8 cellular contexts compared by ENCODE assay signal in genomic region chr6:33273129-33273923, GRCh38. TPM values are rescaled to one million over a fixed set of nuclear protein-coding genes. Genes with fewer than 3 reads are reported as not detected.
DNase-seq lines count a peak whose midpoint lies in the region; ATAC-seq, FAIRE-seq and TF ChIP-seq lines count a peak whose summit lies in the region.

No MANE protein-coding gene starts in this region.

- no peaks in the 10 kb centered on the region for H3K27me3 ChIP-seq in esophagus muscularis mucosa
- no peaks in the 10 kb centered on the region for H3K27me3 ChIP-seq in rectal smooth muscle tissue (ENCODE audit: control insufficient read depth, insufficient read depth, low read length)

- FAIRE-seq in GM12891 (lab: Jason Lieb, UNC): no peak

- peak overlapping the region; percentile 45 for H3K9ac ChIP-seq in rectal smooth muscle tissue (ENCODE audit: low read length)

- DNase-seq in GM12891 (ENCODE audit: insufficient read length, low spot score) (no peak), RWPE1 (ENCODE audit: low spot score) (no peak), esophagus muscularis mucosa (ENCODE audit: extremely low spot score) (no peak), left lobe of liver (ENCODE audit: low spot score) (no peak), NCI-H2107 treated with DMSO at 0.1 percent for 48 hours (lab: John Stamatoyannopoulos, UW; ENCODE audit: unreplicated experiment) (no peak), NCI-H510A (lab: John Stamatoyannopoulos, UW) (no peak)

- H3K9me3 ChIP-seq in esophagus muscularis mucosa: no peaks in the 10 kb centered on the region

- ATAC-seq in left lobe of liver (no peak), HG02588 (IDR thresholded peaks at IDR 0.05; ENCODE audit: unreplicated experiment) (no peak)

- peak overlapping the region; percentile 75 for H3K27ac ChIP-seq in RWPE1
- peak overlapping the region; percentile 87 to 96 (median 90) for H3K27ac ChIP-seq in esophagus muscularis mucosa (replicated peaks in 1 of 4)
- no peak overlapping the region for H3K27ac ChIP-seq in rectal smooth muscle tissue (ENCODE audit: low read depth, low read length)

- TF ChIP-seq CTCF in RWPE1 (conservative IDR thresholded peaks at IDR 0.05; ENCODE audit: low read depth): no peak
- TF ChIP-seq CTCF in esophagus muscularis mucosa (IDR thresholded peaks at IDR 0.05): no peak

- POLR2A ChIA-PET in RWPE1 (lab: Yijun Ruan, JAX; ENCODE audit: low non-redundant PET): interaction anchor here (2.0 kb wide), 1 partner anchor 16 kb away, joined by 10 read pairs; the partner anchor contains the start of genes PFDN6 and WDR46

- TF ChIP-seq POLR2A in GM12891 (IDR thresholded peaks at IDR 0.05; ENCODE audit: low read depth, low read length) (no peak), esophagus muscularis mucosa (IDR thresholded peaks at IDR 0.05; ENCODE audit: low read depth) (no peak)

- H3K4me1 ChIP-seq in esophagus muscularis mucosa (peaks cover 63 to 80% (median 71%) of the 10 kb centered on the region in 4 donors), rectal smooth muscle tissue (ENCODE audit: control insufficient read depth, insufficient read depth, low read length) (peaks cover 31% of the 10 kb centered on the region)

- WGBS in esophagus muscularis mucosa: 62% methylated on average over 11 of the region's 11 CpGs

- CTCF ChIA-PET in RWPE1 (lab: Yijun Ruan, JAX): no interaction called here

- no peak for TF ChIP-seq EP300 in esophagus muscularis mucosa (IDR thresholded peaks at IDR 0.05)

- peaks cover 27 to 53% (median 38%) of the 10 kb centered on the region in 4 donors for H3K36me3 ChIP-seq in esophagus muscularis mucosa
- H3K36me3 ChIP-seq in rectal smooth muscle tissue (ENCODE audit: control insufficient read depth, insufficient read depth, low read length): peaks cover 18% of the 10 kb centered on the region

- intact Hi-C loops in esophagus muscularis mucosa (cut with DNase I): loop anchor here (5.0 kb wide), 1 partner anchor 39 kb away; the partner anchor contains the start of gene TAPBP

- H3K4me3 ChIP-seq in esophagus muscularis mucosa (peak overlapping the region; percentile 69 to 92 (median 72)), rectal smooth muscle tissue (ENCODE audit: low read length) (peak overlapping the region; percentile 84)

TF ChIP-seq in GM12891, 5 proteins besides CTCF, POLR2A, EP300 and RAD21:
- TF ChIP-seq POLR2AphosphoS5 (IDR thresholded peaks at IDR 0.05; ENCODE audit: low read depth, low read length): peak; percentile 57
- no peak for TF ChIP-seq POU2F2 (IDR thresholded peaks at IDR 0.05; ENCODE audit: low read depth, low read length)

RNA-seq across cellular contexts. Expression of gene RPS18, which starts 1.5 kb away (rescaled TPM):
- 13,687 TPM for polyA plus RNA-seq in GM12891 (2012; ENCODE audit: low read depth, missing spikeins)
- 1,000 to 10,000 TPM; 1,642 to 3,082 (median 2,562) TPM for total RNA-seq in esophagus muscularis mucosa
- 555 TPM for total RNA-seq in left lobe of liver

RNA-seq across cellular contexts. Expression of gene VPS52, which starts 1.6 kb away (rescaled TPM):
- polyA plus RNA-seq in GM12891 (2012; ENCODE audit: low read depth, missing spikeins): 30.4 TPM
- total RNA-seq in esophagus muscularis mucosa: 10 to 100 TPM; 22.5 to 34.9 (median 31.8) TPM
- total RNA-seq in left lobe of liver: 30.2 TPM

RNA-seq across cellular contexts. Expression of gene B3GALT4, which starts 3.6 kb away (rescaled TPM):
- polyA plus RNA-seq in GM12891 (2012; ENCODE audit: low read depth, missing spikeins): 3.0 TPM
- 10 to 100 TPM; 13.1 to 26.8 (median 24.2) TPM for total RNA-seq in esophagus muscularis mucosa
- 1.2 TPM for total RNA-seq in left lobe of liver

RNA-seq across cellular contexts. Expression of gene WDR46, which starts 15.7 kb away (rescaled TPM):
- polyA plus RNA-seq in GM12891 (2012; ENCODE audit: low read depth, missing spikeins): 47.4 TPM
- 10 to 100 TPM; 30.5 to 42.6 (median 35.7) TPM for total RNA-seq in esophagus muscularis mucosa
- total RNA-seq in left lobe of liver: 17.8 TPM

RNA-seq across cellular contexts. Expression of gene PFDN6, which starts 16.1 kb away (rescaled TPM):
- polyA plus RNA-seq in GM12891 (2012; ENCODE audit: low read depth, missing spikeins): 143 TPM
- total RNA-seq in esophagus muscularis mucosa (10 to 100 TPM; 29.1 to 54.2 (median 43.7) TPM), left lobe of liver (19.2 TPM)
